In genomic region chr15:41494190-41494921, GRCh38 we compare ENCODE assay signal across 1 cellular context.
TF ChIP-seq lines count a peak whose summit lies in the region.

No MANE protein-coding gene starts in this region.

TF ChIP-seq in K562, 482 proteins besides CTCF, POLR2A, EP300 and RAD21 (continued from another document):
- TF ChIP-seq ATF2 (CRISPR knock-in tag; IDR thresholded peaks at IDR 0.05), result no peak
- no peak for TF ChIP-seq E2F8 (IDR thresholded peaks at IDR 0.05; ENCODE audit: low read depth, partially characterized antibody)
- no peak for TF ChIP-seq PTBP1 (IDR thresholded peaks at IDR 0.05; ENCODE audit: low read depth, low read length)
- TF ChIP-seq NR4A1 (CRISPR knock-in tag; IDR thresholded peaks at IDR 0.05), result no peak
- 0 out of 2 replicates have a peak, but pooled peaks have one; percentile 28 for TF ChIP-seq NR4A1 (tag; IDR thresholded peaks at IDR 0.05)
- TF ChIP-seq CHD2 (IDR thresholded peaks at IDR 0.05; ENCODE audit: low read depth, low read length), result no peak
- no peak for TF ChIP-seq ID3 (CRISPR knock-in tag; IDR thresholded peaks at IDR 0.05)
- no peak for TF ChIP-seq ID3 (tag; IDR thresholded peaks at IDR 0.05)
- TF ChIP-seq ZMIZ1 (IDR thresholded peaks at IDR 0.05; ENCODE audit: low read depth in 2 of 2, low read length in 2 of 2), result no peak
- TF ChIP-seq CBX5 (IDR thresholded peaks at IDR 0.05; ENCODE audit: borderline replicate concordance, low read depth), result no peak
- TF ChIP-seq ZBTB7A (IDR thresholded peaks at IDR 0.05; ENCODE audit: borderline replicate concordance, control insufficient read depth, low read depth, low read length), result peak; percentile 65; the same call in 1 of the 2 replicates
- TF ChIP-seq GTF2E2 (tag; IDR thresholded peaks at IDR 0.05), result no peak
- 0 out of 2 replicates have a peak, but pooled peaks have one; percentile 17 for TF ChIP-seq ARID1B (IDR thresholded peaks at IDR 0.05)
- TF ChIP-seq DNMT1 (IDR thresholded peaks at IDR 0.05), result no peak
- TF ChIP-seq CBX1 (IDR thresholded peaks at IDR 0.05; ENCODE audit: low read depth), result 0 out of 2 replicates have a peak, but pooled peaks have one; percentile 53
- TF ChIP-seq MAX (CRISPR knock-in tag; IDR thresholded peaks at IDR 0.05), result peak; percentile 68
- TF ChIP-seq NRF1 (conservative IDR thresholded peaks at IDR 0.05 in 1 of 2, IDR thresholded peaks at IDR 0.05 in 1 of 2), result no peak
- no peak for TF ChIP-seq ZBTB2 (IDR thresholded peaks at IDR 0.05)
- no peak for TF ChIP-seq ZSCAN32 (CRISPR knock-in tag; IDR thresholded peaks at IDR 0.05)
- no peak for TF ChIP-seq GABPA (tag; conservative IDR thresholded peaks at IDR 0.05; ENCODE audit: low read depth)
